In the genomic region with DNA sequence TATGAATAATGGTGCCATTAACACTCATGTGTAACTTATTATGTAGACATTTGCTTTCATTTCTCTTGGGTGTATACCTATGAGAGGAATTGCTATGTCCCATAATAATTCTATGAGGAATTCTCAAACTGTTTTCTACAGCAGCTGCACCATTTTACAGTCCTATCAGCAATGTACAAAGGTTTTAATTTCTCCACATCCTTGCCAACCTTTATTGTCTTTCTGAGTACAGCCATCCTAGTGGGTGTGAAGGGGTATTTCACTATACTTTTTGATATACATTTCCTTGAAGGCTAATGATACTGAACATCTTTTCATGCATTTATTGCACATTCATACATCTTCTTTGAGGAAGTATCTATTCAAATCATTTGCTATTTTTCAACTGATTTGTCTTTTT, we compare ENCODE assay signal across 33 cellular contexts. TPM values are rescaled to one million over a fixed set of nuclear protein-coding genes. Genes with fewer than 3 reads are reported as not detected.
"Had no signal": no experiment of that assay in that cellular context is flagged by ENCODE, and none has a peak within 500 bp of the region (broad histone marks: within the 10 kb centered on the region; RNA-seq: fewer than 3 reads in every experiment).

No MANE protein-coding gene starts in this region.

- ATAC-seq: naive thymus-derived CD8-positive, alpha-beta T cell; natural killer cell treated with Interleukin-12 subunit alpha and Interleukin-12 subunit beta and Interleukin-15 and Interleukin-18, amount 100 ng/mL, for 72 hours; psoas muscle; right cardiac atrium; stimulated activated memory B cell treated with anti-CD40 and anti-IgM and Interleukin-4, amounts not matched to agents 10 μg/mL and 1 μg/mL and 100 μg/mL, for 72 hours; stimulated activated naive CD8-positive, alpha-beta T cell treated with anti-CD3 and anti-CD28 coated beads, Interleukin-15, amount 100 ng/mL, for 72 hours; stimulated activated naive CD8-positive, alpha-beta T cell treated with anti-CD3 and anti-CD28 coated beads, Interleukin-15, Interleukin-2, amounts not matched to agents 100 U/mL and 50 U/mL, for 24 hours had no signal

- H3K4me1 ChIP-seq: parathyroid adenoma, spleen, suprapubic skin, testis, upper lobe of right lung, uterus had no signal

- H3K27ac ChIP-seq: neutrophil, ovary, parathyroid adenoma, psoas muscle, right lobe of liver, sigmoid colon, spleen, suprapubic skin, testis, tibial artery, upper lobe of right lung, uterus had no signal

- H3K9ac ChIP-seq: parathyroid adenoma had no signal

- H3K4me2 ChIP-seq: smooth muscle cell had no signal

- H3K36me3 Mint-ChIP-seq: naive B cell; naive thymus-derived CD8-positive, alpha-beta T cell; natural killer cell treated with Interleukin-12 subunit alpha and Interleukin-12 subunit beta and Interleukin-15 and Interleukin-18, amount 100 ng/mL, for 72 hours; stimulated activated memory B cell treated with anti-CD40 and anti-IgM and Interleukin-4, amounts not matched to agents 10 μg/mL and 1 μg/mL and 100 μg/mL, for 72 hours had no signal

- H3K27ac Mint-ChIP-seq: naive B cell; naive thymus-derived CD8-positive, alpha-beta T cell; natural killer cell treated with Interleukin-12 subunit alpha and Interleukin-12 subunit beta and Interleukin-15 and Interleukin-18, amount 100 ng/mL, for 72 hours; progenitor cell of endocrine pancreas; stimulated activated memory B cell treated with anti-CD40 and anti-IgM and Interleukin-4, amounts not matched to agents 10 μg/mL and 1 μg/mL and 100 μg/mL, for 72 hours had no signal

- H3K27me3 ChIP-seq: ovary, right lobe of liver, sigmoid colon, spleen, suprapubic skin, testis, tibial artery, upper lobe of right lung, uterus had no signal

- H3K4me3 Mint-ChIP-seq: naive B cell; naive thymus-derived CD8-positive, alpha-beta T cell; natural killer cell treated with Interleukin-12 subunit alpha and Interleukin-12 subunit beta and Interleukin-15 and Interleukin-18, amount 100 ng/mL, for 72 hours; nephron progenitor cell; neural crest cell; stimulated activated memory B cell treated with anti-CD40 and anti-IgM and Interleukin-4, amounts not matched to agents 10 μg/mL and 1 μg/mL and 100 μg/mL, for 72 hours; stimulated activated naive CD8-positive, alpha-beta T cell treated with anti-CD3 and anti-CD28 coated beads, Interleukin-15, amount 100 ng/mL, for 72 hours had no signal

- DNase-seq: naive B cell; naive thymus-derived CD8-positive, alpha-beta T cell; nephron progenitor cell; occipital lobe; ovary; posterior cingulate gyrus; psoas muscle; right cardiac atrium; right lobe of liver; sigmoid colon; spleen; stimulated activated CD4-positive, alpha-beta T cell treated with anti-CD3 and anti-CD28 coated beads, Interleukin-12 subunit alpha, Interleukin-12 subunit beta, amount 100 ng/mL, for 4 hours; stimulated activated CD4-positive, alpha-beta T cell treated with anti-CD3 and anti-CD28 coated beads, Interleukin-1b, Interleukin-23, amount 100 ng/mL, for 48 hours; stimulated activated CD4-positive, alpha-beta T cell treated with anti-CD3 and anti-CD28 coated beads, Interleukin-4, amount 100 ng/mL, for 1 hour; stimulated activated CD4-positive, alpha-beta T cell treated with anti-CD3 and anti-CD28 coated beads, Interleukin-4, amount 100 ng/mL, for 4 hours; stimulated activated CD8-positive, alpha-beta memory T cell treated with anti-CD3 and anti-CD28 coated beads, Interleukin-4, amount 100 ng/mL, for 48 hours; stimulated activated naive CD4-positive, alpha-beta T cell; stimulated activated naive CD8-positive, alpha-beta T cell treated with anti-CD3 and anti-CD28 coated beads, Interleukin-15, amount 100 ng/mL, for 72 hours; stimulated activated naive CD8-positive, alpha-beta T cell treated with anti-CD3 and anti-CD28 coated beads, Interleukin-15, Interleukin-2, amounts not matched to agents 100 U/mL and 50 U/mL, for 24 hours; substantia nigra; testis; tibial artery; trophoblast cell; upper lobe of right lung; uterus had no signal

- H3K36me3 ChIP-seq: neutrophil, ovary, right lobe of liver, sigmoid colon, spleen, suprapubic skin, tibial artery, upper lobe of right lung, uterus had no signal

- H3K4me3 ChIP-seq: ovary, psoas muscle, right lobe of liver, sigmoid colon, smooth muscle cell, spleen, suprapubic skin, testis, tibial artery, upper lobe of right lung, uterus had no signal

- H3K27me3 Mint-ChIP-seq: progenitor cell of endocrine pancreas; stimulated activated memory B cell treated with anti-CD40 and anti-IgM and Interleukin-4, amounts not matched to agents 10 μg/mL and 1 μg/mL and 100 μg/mL, for 72 hours had no signal

- H3K9me3 Mint-ChIP-seq: stimulated activated naive CD8-positive, alpha-beta T cell treated with anti-CD3 and anti-CD28 coated beads, Interleukin-15, amount 100 ng/mL, for 72 hours had no signal

- H3K4me1 Mint-ChIP-seq: naive B cell; naive thymus-derived CD8-positive, alpha-beta T cell; stimulated activated memory B cell treated with anti-CD40 and anti-IgM and Interleukin-4, amounts not matched to agents 10 μg/mL and 1 μg/mL and 100 μg/mL, for 72 hours; stimulated activated naive CD8-positive, alpha-beta T cell treated with anti-CD3 and anti-CD28 coated beads, Interleukin-15, amount 100 ng/mL, for 72 hours had no signal

- H3K9me3 ChIP-seq: neutrophil, ovary, psoas muscle, right lobe of liver, sigmoid colon, spleen, suprapubic skin, testis, tibial artery, upper lobe of right lung, uterus had no signal

RNA-seq across cellular contexts. Expression of a gene that starts 34.5 kb away (rescaled TPM):
- total RNA-seq: naive thymus-derived CD8-positive, alpha-beta T cell had no signal
- polyA plus RNA-seq: naive thymus-derived CD8-positive, alpha-beta T cell had no signal
